ENCODE assay signal across 8 cellular contexts in the genomic region with DNA sequence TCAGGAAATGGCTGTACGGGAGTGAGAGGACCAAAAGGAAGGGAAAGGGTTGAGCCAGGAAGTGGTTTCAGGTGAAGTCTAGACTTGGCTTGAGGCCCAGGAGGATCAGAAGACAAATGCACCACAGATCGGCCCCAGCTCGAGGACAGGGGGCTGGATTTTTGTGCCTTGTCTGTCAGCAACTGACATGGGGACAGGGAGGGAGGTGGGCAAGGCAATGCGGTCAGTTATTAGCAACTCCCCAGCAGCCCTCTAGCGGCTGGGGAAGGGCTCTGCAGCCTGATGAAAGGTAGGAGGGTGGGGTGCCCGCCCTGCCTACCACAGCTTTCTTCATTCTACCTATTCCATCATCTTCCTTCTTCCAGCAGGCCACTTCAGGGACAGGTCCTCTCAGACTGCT. TPM values are rescaled to one million over a fixed set of nuclear protein-coding genes. Genes with fewer than 3 reads are reported as not detected.
DNase-seq lines count a peak whose midpoint lies in the region; TF ChIP-seq lines count a peak whose summit lies in the region.

No MANE protein-coding gene starts in this region.

- H3K18ac ChIP-seq in H9 (ENCODE audit: insufficient read length, low read depth, low read length), result no peak overlapping the region

- CTCF ChIA-PET in A673 (lab: Charles Lee), result interaction anchor here (0.5 kb wide), 1 partner anchor 784 kb away, joined by 5 read pairs; no protein-coding TSS in a partner anchor

- no peak overlapping the region for H3K4ac ChIP-seq in H9 (ENCODE audit: low read depth, low read length)

- no peak overlapping the region for H3K14ac ChIP-seq in H9 (ENCODE audit: insufficient read depth, low read length)

- no peak overlapping the region for H2AK5ac ChIP-seq in H9 (ENCODE audit: insufficient read length, low read length)

- peak; percentile 72 to 84 for TF ChIP-seq RAD21 in liver (IDR thresholded peaks at IDR 0.05)

- no peak overlapping the region for H2BK20ac ChIP-seq in H9 (ENCODE audit: low read depth, low read length, poor library complexity, severe bottlenecking)

- H3K36me3 Mint-ChIP-seq in H9 (ENCODE audit: insufficient read depth in 1 of 3, low read depth in 3 of 3), result no peaks in the 10 kb centered on the region; a peak in 1 of 7 replicates

- H3K36me3 ChIP-seq in A673 (ENCODE audit: insufficient read depth, low read length, poor library complexity, severe bottlenecking) (no peaks in the 10 kb centered on the region), liver (ENCODE audit: control insufficient read depth in 4 of 4, insufficient read depth in 3 of 4, low read depth in 1 of 4, low read length in 3 of 4) (no peaks in the 10 kb centered on the region)

- H3K9ac ChIP-seq in H9 (ENCODE audit: extremely low read depth, insufficient read length, low read length) (no peak overlapping the region), liver (ENCODE audit: low read depth in 1 of 2, low read length in 2 of 2) (no peak overlapping the region)

- no peaks in the 10 kb centered on the region for H3K79me1 ChIP-seq in H9 (ENCODE audit: insufficient read depth, low read depth, low read length, poor library complexity, severe bottlenecking)

- H3K27me3 ChIP-seq in A673 (replicated peaks; ENCODE audit: insufficient read depth, low read depth, low read length, poor library complexity), result peaks cover 3% of the 10 kb centered on the region
- peaks cover 2% of the 10 kb centered on the region; the same call in 1 of the 2 replicates for H3K27me3 ChIP-seq in H9 (ENCODE audit: insufficient read depth, low read length)
- H3K27me3 ChIP-seq in liver (ENCODE audit: control insufficient read depth in 4 of 4, insufficient read depth in 4 of 4, low read length in 3 of 4), result no peaks in the 10 kb centered on the region

- no peak overlapping the region for H3K56ac ChIP-seq in H9 (ENCODE audit: insufficient read length, low read depth, low read length)

- TF ChIP-seq CTCF in A673 (conservative IDR thresholded peaks at IDR 0.05; ENCODE audit: low read depth, low read length), result peak; percentile 82
- peak; percentile 93 for TF ChIP-seq CTCF in H9 (conservative IDR thresholded peaks at IDR 0.05)
- TF ChIP-seq CTCF in liver (IDR thresholded peaks at IDR 0.05; ENCODE audit: low read depth, low read length, missing input control), result peak; percentile 66

- DNase-seq in A673 (ENCODE audit: low spot score) (peak; percentile 59), EL (peak; percentile 22), H9 (peak; percentile 77), NAMALWA (ENCODE audit: low spot score) (peak; percentile 53), astrocyte of the hippocampus (ENCODE audit: low read depth, low spot score) (peak; percentile 27), OCI-M2 (lab: John Stamatoyannopoulos, UW; ENCODE audit: unreplicated experiment) (no peak)
- no peak for DNase-seq in stimulated activated naive CD4-positive, alpha-beta T cell (lab: John Stamatoyannopoulos, UW)

- BruUV-seq in A673 (replicated peaks; lab: Mats Ljungman, UMichigan), result no TSS peak

- intact Hi-C loops in A673 (cut with micrococcal nuclease; ENCODE audit: unreplicated experiment), result loop anchor here (10.0 kb wide), 1 partner anchor 635 kb away; the partner anchor contains the start of gene METTL21A

- no peak overlapping the region for H2BK12ac ChIP-seq in H9 (ENCODE audit: insufficient read length, low read depth, low read length)

- no peak overlapping the region for H3K4me2 ChIP-seq in H9 (ENCODE audit: insufficient read depth, insufficient read length, low read length)

- H3K9me3 ChIP-seq in A673 (ENCODE audit: low read depth, low read length, poor library complexity, severe bottlenecking) (no peaks in the 10 kb centered on the region), H9 (ENCODE audit: control insufficient read depth, low read depth, low read length) (no peaks in the 10 kb centered on the region), liver (ENCODE audit: control insufficient read depth in 4 of 4, low read length in 3 of 4) (no peaks in the 10 kb centered on the region)

- H3T11ph ChIP-seq in H9 (ENCODE audit: low read length), result no peak overlapping the region

- peaks cover 9 to 12% of the 10 kb centered on the region in 2 experiments for H3K4me1 Mint-ChIP-seq in H9

- H3K23me2 ChIP-seq in H9 (ENCODE audit: insufficient read length, low read depth, low read length, poor library complexity, severe bottlenecking), result no peaks in the 10 kb centered on the region

- no peaks in the 10 kb centered on the region for H3K27me3 Mint-ChIP-seq in H9 (ENCODE audit: low read depth)

- H4K8ac ChIP-seq in H9 (replicated peaks; ENCODE audit: insufficient read length, low read depth, low read length), result no peak overlapping the region

- no peak overlapping the region for H4K91ac ChIP-seq in H9 (ENCODE audit: insufficient read length, low read depth, low read length)

- no peak overlapping the region for H2BK5ac ChIP-seq in H9 (ENCODE audit: insufficient read length, low read length)

- no peaks in the 10 kb centered on the region; a peak in 1 of 5 replicates for H3K9me3 Mint-ChIP-seq in H9

- H3K27ac ChIP-seq in A673 (ENCODE audit: low read depth, low read length, poor library complexity, severe bottlenecking) (no peak overlapping the region), H9 (ENCODE audit: insufficient read length, low read depth, low read length) (no peak overlapping the region), liver (ENCODE audit: low read depth in 1 of 2, low read length in 2 of 2) (no peak overlapping the region)

- H3K4me1 ChIP-seq in A673 (ENCODE audit: insufficient read depth, low read length, poor library complexity, severe bottlenecking) (no peaks in the 10 kb centered on the region), H9 (ENCODE audit: insufficient read depth, low read length) (no peaks in the 10 kb centered on the region), liver (ENCODE audit: control insufficient read depth in 4 of 4, insufficient read depth in 4 of 4, low read length in 3 of 4) (peaks cover 0 to 4% (median 1%) of the 10 kb centered on the region in 4 donors)

- H3K4me3 Mint-ChIP-seq in H9, result no peak overlapping the region

- no peaks in the 10 kb centered on the region for H4K20me1 ChIP-seq in H9 (ENCODE audit: control insufficient read depth, insufficient read depth, insufficient read length)

- no CpG with 5 or more reads among the region's 6 CpGs for WGBS in H9 (ENCODE audit: extremely low coverage, insufficient read length, low lambda C conversion rate)
- WGBS in liver, result 34% methylated on average over 6 of the region's 6 CpGs

- H2BK15ac ChIP-seq in H9 (ENCODE audit: low read depth, low read length), result no peak overlapping the region

- no peaks in the 10 kb centered on the region for H3K79me2 ChIP-seq in H9 (ENCODE audit: insufficient read depth, low read length)

- POLR2A ChIA-PET in A673 (lab: Charles Lee; ENCODE audit: low non-redundant PET), result no interaction called here

- H3K27ac Mint-ChIP-seq in H9, result no peak overlapping the region

- H3K4me3 ChIP-seq in A673 (ENCODE audit: low read depth, low read length, poor library complexity, severe bottlenecking) (no peak overlapping the region), liver (ENCODE audit: low read depth in 1 of 3, low read length in 3 of 3) (no peak overlapping the region)

- H4K5ac ChIP-seq in H9 (ENCODE audit: insufficient read length, low read depth, low read length), result no peak overlapping the region

- no peak overlapping the region for H3K23ac ChIP-seq in H9 (ENCODE audit: insufficient read length, low read depth, low read length)

- H2AFZ ChIP-seq in H9 (ENCODE audit: low read length), result no peak overlapping the region

- H2BK120ac ChIP-seq in H9 (ENCODE audit: low read depth, low read length, poor library complexity, severe bottlenecking), result no peak overlapping the region

TF ChIP-seq in liver, 16 proteins besides CTCF, POLR2A, EP300 and RAD21:
- TF ChIP-seq ZBTB33 (IDR thresholded peaks at IDR 0.05) (no peak), FOXA2 (IDR thresholded peaks at IDR 0.05) (no peak)
- TF ChIP-seq, protein P1, sequence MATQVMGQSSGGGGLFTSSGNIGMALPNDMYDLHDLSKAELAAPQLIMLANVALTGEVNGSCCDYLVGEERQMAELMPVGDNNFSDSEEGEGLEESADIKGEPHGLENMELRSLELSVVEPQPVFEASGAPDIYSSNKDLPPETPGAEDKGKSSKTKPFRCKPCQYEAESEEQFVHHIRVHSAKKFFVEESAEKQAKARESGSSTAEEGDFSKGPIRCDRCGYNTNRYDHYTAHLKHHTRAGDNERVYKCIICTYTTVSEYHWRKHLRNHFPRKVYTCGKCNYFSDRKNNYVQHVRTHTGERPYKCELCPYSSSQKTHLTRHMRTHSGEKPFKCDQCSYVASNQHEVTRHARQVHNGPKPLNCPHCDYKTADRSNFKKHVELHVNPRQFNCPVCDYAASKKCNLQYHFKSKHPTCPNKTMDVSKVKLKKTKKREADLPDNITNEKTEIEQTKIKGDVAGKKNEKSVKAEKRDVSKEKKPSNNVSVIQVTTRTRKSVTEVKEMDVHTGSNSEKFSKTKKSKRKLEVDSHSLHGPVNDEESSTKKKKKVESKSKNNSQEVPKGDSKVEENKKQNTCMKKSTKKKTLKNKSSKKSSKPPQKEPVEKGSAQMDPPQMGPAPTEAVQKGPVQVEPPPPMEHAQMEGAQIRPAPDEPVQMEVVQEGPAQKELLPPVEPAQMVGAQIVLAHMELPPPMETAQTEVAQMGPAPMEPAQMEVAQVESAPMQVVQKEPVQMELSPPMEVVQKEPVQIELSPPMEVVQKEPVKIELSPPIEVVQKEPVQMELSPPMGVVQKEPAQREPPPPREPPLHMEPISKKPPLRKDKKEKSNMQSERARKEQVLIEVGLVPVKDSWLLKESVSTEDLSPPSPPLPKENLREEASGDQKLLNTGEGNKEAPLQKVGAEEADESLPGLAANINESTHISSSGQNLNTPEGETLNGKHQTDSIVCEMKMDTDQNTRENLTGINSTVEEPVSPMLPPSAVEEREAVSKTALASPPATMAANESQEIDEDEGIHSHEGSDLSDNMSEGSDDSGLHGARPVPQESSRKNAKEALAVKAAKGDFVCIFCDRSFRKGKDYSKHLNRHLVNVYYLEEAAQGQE (IDR thresholded peaks at IDR 0.05), result no peak

RNA-seq across cellular contexts. Expression of gene CPO, which starts 50.0 kb away (rescaled TPM):
- total RNA-seq in A673 (2021) (not detected in 2 replicates), H9 (2021) (0.66 and 0.68 TPM in 2 replicates), liver (under 1 TPM in 1 of 2 donors, not detected in 1; 0.25 TPM)
- under 1 TPM; 0.07 to 0.31 TPM for polyA plus RNA-seq in liver

Comparison
In these comparisons a context has a peak if more than half of its experiments do, and no peak if none do; other contexts are left out.
1. DNase-seq: peak in A673 (single experiment), EL (single experiment), H9 (single experiment), NAMALWA (single experiment) and astrocyte of the hippocampus (single experiment); none in stimulated activated naive CD4-positive, alpha-beta T cell (0 of 6) and OCI-M2 (single experiment).
2. Peak in every context shown above with its lines, with median percentiles within 50 percentile points of each other: CTCF ChIP-seq.